ENCODE assay signal across 8 cellular contexts in genomic region chr1:63774617-63775417, GRCh38. TPM values are rescaled to one million over a fixed set of nuclear protein-coding genes. Genes with fewer than 3 reads are reported as not detected.
A peak's percentile ranks its signal among the peaks of the same experiment; 100 is the strongest.
DNase-seq lines count a peak whose midpoint lies in the region; ATAC-seq, FAIRE-seq and TF ChIP-seq lines count a peak whose summit lies in the region.

No MANE protein-coding gene starts in this region.

- CTCF ChIA-PET in A673 (lab: Charles Lee): interaction anchor here (0.9 kb wide), 1 partner anchor 83 kb away, joined by 4 read pairs; no protein-coding TSS in a partner anchor

- DNase-seq in A673 (ENCODE audit: low spot score) (peak; percentile 67), GM12892 (ENCODE audit: insufficient read length) (peak; percentile 14), NCI-H69 (lab: John Stamatoyannopoulos, UW) (peak; percentile 83), cerebellum (ENCODE audit: low spot score) (peak; percentile 33), kidney tubule cell (ENCODE audit: low spot score) (peak; percentile 52)
- peak; percentile 15 for DNase-seq in stimulated activated naive B cell treated with anti-CD40 and anti-IgM and Interleukin-4, amounts not matched to agents 10 μg/mL and 1 μg/mL and 100 μg/mL, for 72 hours

- H3K27ac ChIP-seq in A673 (ENCODE audit: low read depth, low read length, poor library complexity, severe bottlenecking): peak overlapping the region; percentile 45

- H3K27me3 Mint-ChIP-seq in stimulated activated naive B cell treated with anti-CD40 and anti-IgM and Interleukin-4, amounts not matched to agents 10 μg/mL and 1 μg/mL and 100 μg/mL, for 72 hours: peaks cover 27 to 28% of the 10 kb centered on the region in 2 donors

- intact Hi-C loops in A673 (cut with micrococcal nuclease; ENCODE audit: unreplicated experiment): loop anchor here (5.0 to 10.0 kb wide), 3 partner anchors 83 to 360 kb away; no protein-coding TSS in a partner anchor

- POLR2A ChIA-PET in A673 (lab: Charles Lee; ENCODE audit: low non-redundant PET): no interaction called here

- no peak for FAIRE-seq in GM12892 (lab: Jason Lieb, UNC)

- peaks cover 11 to 28% of the 10 kb centered on the region in 2 donors for H3K4me1 Mint-ChIP-seq in stimulated activated naive B cell treated with anti-CD40 and anti-IgM and Interleukin-4, amounts not matched to agents 10 μg/mL and 1 μg/mL and 100 μg/mL, for 72 hours

- peak overlapping the region; percentile 80 for H3K4me3 ChIP-seq in A673 (ENCODE audit: low read depth, low read length, poor library complexity, severe bottlenecking)

- no peaks in the 10 kb centered on the region for H3K9me3 Mint-ChIP-seq in stimulated activated naive B cell treated with anti-CD40 and anti-IgM and Interleukin-4, amounts not matched to agents 10 μg/mL and 1 μg/mL and 100 μg/mL, for 72 hours

- BruUV-seq in A673 (replicated peaks; lab: Mats Ljungman, UMichigan): no TSS peak

- no peaks in the 10 kb centered on the region for H3K27me3 ChIP-seq in A673 (replicated peaks; ENCODE audit: insufficient read depth, low read depth, low read length, poor library complexity)

- peaks cover 0 to 3% of the 10 kb centered on the region in 2 donors for H3K36me3 Mint-ChIP-seq in stimulated activated naive B cell treated with anti-CD40 and anti-IgM and Interleukin-4, amounts not matched to agents 10 μg/mL and 1 μg/mL and 100 μg/mL, for 72 hours

- H3K4me1 ChIP-seq in A673 (ENCODE audit: insufficient read depth, low read length, poor library complexity, severe bottlenecking): peaks cover 23% of the 10 kb centered on the region

- peak overlapping the region; percentile 88 for H3K4me3 Mint-ChIP-seq in stimulated activated naive B cell treated with anti-CD40 and anti-IgM and Interleukin-4, amounts not matched to agents 10 μg/mL and 1 μg/mL and 100 μg/mL, for 72 hours

- peak; percentile 20 to 32 for ATAC-seq in stimulated activated naive B cell treated with anti-CD40 and anti-IgM and Interleukin-4, amounts not matched to agents 10 μg/mL and 1 μg/mL and 100 μg/mL, for 72 hours (replicated peaks)
- ATAC-seq in HG03442 (IDR thresholded peaks at IDR 0.05; ENCODE audit: unreplicated experiment): no peak
- ATAC-seq in HG03159 (IDR thresholded peaks at IDR 0.05; ENCODE audit: unreplicated experiment): no peak

- no peak for TF ChIP-seq CTCF in A673 (conservative IDR thresholded peaks at IDR 0.05; ENCODE audit: low read depth, low read length)

- no peak overlapping the region for H3K27ac Mint-ChIP-seq in stimulated activated naive B cell treated with anti-CD40 and anti-IgM and Interleukin-4, amounts not matched to agents 10 μg/mL and 1 μg/mL and 100 μg/mL, for 72 hours

- H3K36me3 ChIP-seq in A673 (ENCODE audit: insufficient read depth, low read length, poor library complexity, severe bottlenecking): no peaks in the 10 kb centered on the region

- TF ChIP-seq POLR2A in GM12892 (IDR thresholded peaks at IDR 0.05; ENCODE audit: low read depth, low read length): no peak

- H3K9me3 ChIP-seq in A673 (ENCODE audit: low read depth, low read length, poor library complexity, severe bottlenecking): no peaks in the 10 kb centered on the region

RNA-seq across cellular contexts. Expression of gene ROR1, which starts 1.0 kb away (rescaled TPM):
- total RNA-seq in A673 (2021) (7.4 and 8.3 TPM in 2 replicates), cerebellum (14.0 TPM)
- polyA plus RNA-seq in GM12892 (2012; ENCODE audit: missing spikeins): not detected

Comparison
In these comparisons a context has a peak if more than half of its experiments do, and no peak if none do; other contexts are left out.
1. DNase-seq: peak in every context shown above with its lines; median percentile 83 in NCI-H69; 67 in A673; 52 in kidney tubule cell; 33 in cerebellum; 15 in stimulated activated naive B cell treated with anti-CD40 and anti-IgM and Interleukin-4, amounts not matched to agents 10 μg/mL and 1 μg/mL and 100 μg/mL, for 72 hours; 14 in GM12892.
2. ATAC-seq: peak in stimulated activated naive B cell treated with anti-CD40 and anti-IgM and Interleukin-4, amounts not matched to agents 10 μg/mL and 1 μg/mL and 100 μg/mL, for 72 hours (2 of 2); none in HG03442 (single experiment) and HG03159 (single experiment).